Comparison of ENCODE assay signal across 1 cellular context in genomic region chr16:10833271-10833670, GRCh38.
TF ChIP-seq lines count a peak whose summit lies in the region.

No MANE protein-coding gene starts in this region.

TF ChIP-seq in GM12878, 131 proteins besides CTCF, POLR2A, EP300 and RAD21:
- no peak for TF ChIP-seq TBL1XR1 (IDR thresholded peaks at IDR 0.05; ENCODE audit: low read depth, low read length)
- TF ChIP-seq BCL3 (IDR thresholded peaks at IDR 0.05; ENCODE audit: borderline replicate concordance, insufficient read depth, low read depth, low read length, poor library complexity, severe bottlenecking) = no peak
- TF ChIP-seq NFXL1 (IDR thresholded peaks at IDR 0.05; ENCODE audit: borderline replicate concordance) = no peak
- TF ChIP-seq, protein P1, sequence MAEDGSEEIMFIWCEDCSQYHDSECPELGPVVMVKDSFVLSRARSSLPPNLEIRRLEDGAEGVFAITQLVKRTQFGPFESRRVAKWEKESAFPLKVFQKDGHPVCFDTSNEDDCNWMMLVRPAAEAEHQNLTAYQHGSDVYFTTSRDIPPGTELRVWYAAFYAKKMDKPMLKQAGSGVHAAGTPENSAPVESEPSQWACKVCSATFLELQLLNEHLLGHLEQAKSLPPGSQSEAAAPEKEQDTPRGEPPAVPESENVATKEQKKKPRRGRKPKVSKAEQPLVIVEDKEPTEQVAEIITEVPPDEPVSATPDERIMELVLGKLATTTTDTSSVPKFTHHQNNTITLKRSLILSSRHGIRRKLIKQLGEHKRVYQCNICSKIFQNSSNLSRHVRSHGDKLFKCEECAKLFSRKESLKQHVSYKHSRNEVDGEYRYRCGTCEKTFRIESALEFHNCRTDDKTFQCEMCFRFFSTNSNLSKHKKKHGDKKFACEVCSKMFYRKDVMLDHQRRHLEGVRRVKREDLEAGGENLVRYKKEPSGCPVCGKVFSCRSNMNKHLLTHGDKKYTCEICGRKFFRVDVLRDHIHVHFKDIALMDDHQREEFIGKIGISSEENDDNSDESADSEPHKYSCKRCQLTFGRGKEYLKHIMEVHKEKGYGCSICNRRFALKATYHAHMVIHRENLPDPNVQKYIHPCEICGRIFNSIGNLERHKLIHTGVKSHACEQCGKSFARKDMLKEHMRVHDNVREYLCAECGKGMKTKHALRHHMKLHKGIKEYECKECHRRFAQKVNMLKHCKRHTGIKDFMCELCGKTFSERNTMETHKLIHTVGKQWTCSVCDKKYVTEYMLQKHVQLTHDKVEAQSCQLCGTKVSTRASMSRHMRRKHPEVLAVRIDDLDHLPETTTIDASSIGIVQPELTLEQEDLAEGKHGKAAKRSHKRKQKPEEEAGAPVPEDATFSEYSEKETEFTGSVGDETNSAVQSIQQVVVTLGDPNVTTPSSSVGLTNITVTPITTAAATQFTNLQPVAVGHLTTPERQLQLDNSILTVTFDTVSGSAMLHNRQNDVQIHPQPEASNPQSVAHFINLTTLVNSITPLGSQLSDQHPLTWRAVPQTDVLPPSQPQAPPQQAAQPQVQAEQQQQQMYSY (CRISPR knock-in tag; IDR thresholded peaks at IDR 0.05) = no peak
- no peak for TF ChIP-seq ESRRA (IDR thresholded peaks at IDR 0.05; ENCODE audit: low read length)
- TF ChIP-seq SMAD1 (IDR thresholded peaks at IDR 0.05; ENCODE audit: low read depth, partially characterized antibody) = no peak
- no peak for TF ChIP-seq CHD1 (IDR thresholded peaks at IDR 0.05; ENCODE audit: low read depth, low read length)
- peak in 1 of 2 experiments; percentile 20; a peak in 1 of 4 replicates for TF ChIP-seq BHLHE40 (IDR thresholded peaks at IDR 0.05; ENCODE audit: borderline replicate concordance in 1 of 2, low read depth in 2 of 2, low read length in 1 of 2)
- no peak for TF ChIP-seq NRF1 (conservative IDR thresholded peaks at IDR 0.05; ENCODE audit: low read depth, low read length)
- no peak for TF ChIP-seq PAX5 (IDR thresholded peaks at IDR 0.05; ENCODE audit: borderline replicate concordance, low read depth, low read length)
- TF ChIP-seq IKZF1 (conservative IDR thresholded peaks at IDR 0.05) = peak; percentile 25; the same call in 1 of the 2 replicates
- TF ChIP-seq, protein P2, sequence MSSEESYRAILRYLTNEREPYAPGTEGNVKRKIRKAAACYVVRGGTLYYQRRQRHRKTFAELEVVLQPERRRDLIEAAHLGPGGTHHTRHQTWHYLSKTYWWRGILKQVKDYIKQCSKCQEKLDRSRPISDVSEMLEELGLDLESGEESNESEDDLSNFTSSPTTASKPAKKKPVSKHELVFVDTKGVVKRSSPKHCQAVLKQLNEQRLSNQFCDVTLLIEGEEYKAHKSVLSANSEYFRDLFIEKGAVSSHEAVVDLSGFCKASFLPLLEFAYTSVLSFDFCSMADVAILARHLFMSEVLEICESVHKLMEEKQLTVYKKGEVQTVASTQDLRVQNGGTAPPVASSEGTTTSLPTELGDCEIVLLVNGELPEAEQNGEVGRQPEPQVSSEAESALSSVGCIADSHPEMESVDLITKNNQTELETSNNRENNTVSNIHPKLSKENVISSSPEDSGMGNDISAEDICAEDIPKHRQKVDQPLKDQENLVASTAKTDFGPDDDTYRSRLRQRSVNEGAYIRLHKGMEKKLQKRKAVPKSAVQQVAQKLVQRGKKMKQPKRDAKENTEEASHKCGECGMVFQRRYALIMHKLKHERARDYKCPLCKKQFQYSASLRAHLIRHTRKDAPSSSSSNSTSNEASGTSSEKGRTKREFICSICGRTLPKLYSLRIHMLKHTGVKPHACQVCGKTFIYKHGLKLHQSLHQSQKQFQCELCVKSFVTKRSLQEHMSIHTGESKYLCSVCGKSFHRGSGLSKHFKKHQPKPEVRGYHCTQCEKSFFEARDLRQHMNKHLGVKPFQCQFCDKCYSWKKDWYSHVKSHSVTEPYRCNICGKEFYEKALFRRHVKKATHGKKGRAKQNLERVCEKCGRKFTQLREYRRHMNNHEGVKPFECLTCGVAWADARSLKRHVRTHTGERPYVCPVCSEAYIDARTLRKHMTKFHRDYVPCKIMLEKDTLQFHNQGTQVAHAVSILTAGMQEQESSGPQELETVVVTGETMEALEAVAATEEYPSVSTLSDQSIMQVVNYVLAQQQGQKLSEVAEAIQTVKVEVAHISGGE (CRISPR knock-in tag; IDR thresholded peaks at IDR 0.05) = no peak
- TF ChIP-seq, protein P3, sequence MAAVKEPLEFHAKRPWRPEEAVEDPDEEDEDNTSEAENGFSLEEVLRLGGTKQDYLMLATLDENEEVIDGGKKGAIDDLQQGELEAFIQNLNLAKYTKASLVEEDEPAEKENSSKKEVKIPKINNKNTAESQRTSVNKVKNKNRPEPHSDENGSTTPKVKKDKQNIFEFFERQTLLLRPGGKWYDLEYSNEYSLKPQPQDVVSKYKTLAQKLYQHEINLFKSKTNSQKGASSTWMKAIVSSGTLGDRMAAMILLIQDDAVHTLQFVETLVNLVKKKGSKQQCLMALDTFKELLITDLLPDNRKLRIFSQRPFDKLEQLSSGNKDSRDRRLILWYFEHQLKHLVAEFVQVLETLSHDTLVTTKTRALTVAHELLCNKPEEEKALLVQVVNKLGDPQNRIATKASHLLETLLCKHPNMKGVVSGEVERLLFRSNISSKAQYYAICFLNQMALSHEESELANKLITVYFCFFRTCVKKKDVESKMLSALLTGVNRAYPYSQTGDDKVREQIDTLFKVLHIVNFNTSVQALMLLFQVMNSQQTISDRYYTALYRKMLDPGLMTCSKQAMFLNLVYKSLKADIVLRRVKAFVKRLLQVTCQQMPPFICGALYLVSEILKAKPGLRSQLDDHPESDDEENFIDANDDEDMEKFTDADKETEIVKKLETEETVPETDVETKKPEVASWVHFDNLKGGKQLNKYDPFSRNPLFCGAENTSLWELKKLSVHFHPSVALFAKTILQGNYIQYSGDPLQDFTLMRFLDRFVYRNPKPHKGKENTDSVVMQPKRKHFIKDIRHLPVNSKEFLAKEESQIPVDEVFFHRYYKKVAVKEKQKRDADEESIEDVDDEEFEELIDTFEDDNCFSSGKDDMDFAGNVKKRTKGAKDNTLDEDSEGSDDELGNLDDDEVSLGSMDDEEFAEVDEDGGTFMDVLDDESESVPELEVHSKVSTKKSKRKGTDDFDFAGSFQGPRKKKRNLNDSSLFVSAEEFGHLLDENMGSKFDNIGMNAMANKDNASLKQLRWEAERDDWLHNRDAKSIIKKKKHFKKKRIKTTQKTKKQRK (IDR thresholded peaks at IDR 0.05; ENCODE audit: low read depth, low read length) = no peak
- TF ChIP-seq, protein P4, sequence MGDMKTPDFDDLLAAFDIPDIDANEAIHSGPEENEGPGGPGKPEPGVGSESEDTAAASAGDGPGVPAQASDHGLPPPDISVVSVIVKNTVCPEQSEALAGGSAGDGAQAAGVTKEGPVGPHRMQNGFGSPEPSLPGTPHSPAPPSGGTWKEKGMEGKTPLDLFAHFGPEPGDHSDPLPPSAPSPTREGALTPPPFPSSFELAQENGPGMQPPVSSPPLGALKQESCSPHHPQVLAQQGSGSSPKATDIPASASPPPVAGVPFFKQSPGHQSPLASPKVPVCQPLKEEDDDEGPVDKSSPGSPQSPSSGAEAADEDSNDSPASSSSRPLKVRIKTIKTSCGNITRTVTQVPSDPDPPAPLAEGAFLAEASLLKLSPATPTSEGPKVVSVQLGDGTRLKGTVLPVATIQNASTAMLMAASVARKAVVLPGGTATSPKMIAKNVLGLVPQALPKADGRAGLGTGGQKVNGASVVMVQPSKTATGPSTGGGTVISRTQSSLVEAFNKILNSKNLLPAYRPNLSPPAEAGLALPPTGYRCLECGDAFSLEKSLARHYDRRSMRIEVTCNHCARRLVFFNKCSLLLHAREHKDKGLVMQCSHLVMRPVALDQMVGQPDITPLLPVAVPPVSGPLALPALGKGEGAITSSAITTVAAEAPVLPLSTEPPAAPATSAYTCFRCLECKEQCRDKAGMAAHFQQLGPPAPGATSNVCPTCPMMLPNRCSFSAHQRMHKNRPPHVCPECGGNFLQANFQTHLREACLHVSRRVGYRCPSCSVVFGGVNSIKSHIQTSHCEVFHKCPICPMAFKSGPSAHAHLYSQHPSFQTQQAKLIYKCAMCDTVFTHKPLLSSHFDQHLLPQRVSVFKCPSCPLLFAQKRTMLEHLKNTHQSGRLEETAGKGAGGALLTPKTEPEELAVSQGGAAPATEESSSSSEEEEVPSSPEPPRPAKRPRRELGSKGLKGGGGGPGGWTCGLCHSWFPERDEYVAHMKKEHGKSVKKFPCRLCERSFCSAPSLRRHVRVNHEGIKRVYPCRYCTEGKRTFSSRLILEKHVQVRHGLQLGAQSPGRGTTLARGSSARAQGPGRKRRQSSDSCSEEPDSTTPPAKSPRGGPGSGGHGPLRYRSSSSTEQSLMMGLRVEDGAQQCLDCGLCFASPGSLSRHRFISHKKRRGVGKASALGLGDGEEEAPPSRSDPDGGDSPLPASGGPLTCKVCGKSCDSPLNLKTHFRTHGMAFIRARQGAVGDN (IDR thresholded peaks at IDR 0.05) = peak; percentile 71
- TF ChIP-seq, protein P5, sequence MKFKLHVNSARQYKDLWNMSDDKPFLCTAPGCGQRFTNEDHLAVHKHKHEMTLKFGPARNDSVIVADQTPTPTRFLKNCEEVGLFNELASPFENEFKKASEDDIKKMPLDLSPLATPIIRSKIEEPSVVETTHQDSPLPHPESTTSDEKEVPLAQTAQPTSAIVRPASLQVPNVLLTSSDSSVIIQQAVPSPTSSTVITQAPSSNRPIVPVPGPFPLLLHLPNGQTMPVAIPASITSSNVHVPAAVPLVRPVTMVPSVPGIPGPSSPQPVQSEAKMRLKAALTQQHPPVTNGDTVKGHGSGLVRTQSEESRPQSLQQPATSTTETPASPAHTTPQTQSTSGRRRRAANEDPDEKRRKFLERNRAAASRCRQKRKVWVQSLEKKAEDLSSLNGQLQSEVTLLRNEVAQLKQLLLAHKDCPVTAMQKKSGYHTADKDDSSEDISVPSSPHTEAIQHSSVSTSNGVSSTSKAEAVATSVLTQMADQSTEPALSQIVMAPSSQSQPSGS (IDR thresholded peaks at IDR 0.05; ENCODE audit: low read length) = no peak
- no peak for TF ChIP-seq CHD4 (IDR thresholded peaks at IDR 0.05)
- TF ChIP-seq, protein P6, sequence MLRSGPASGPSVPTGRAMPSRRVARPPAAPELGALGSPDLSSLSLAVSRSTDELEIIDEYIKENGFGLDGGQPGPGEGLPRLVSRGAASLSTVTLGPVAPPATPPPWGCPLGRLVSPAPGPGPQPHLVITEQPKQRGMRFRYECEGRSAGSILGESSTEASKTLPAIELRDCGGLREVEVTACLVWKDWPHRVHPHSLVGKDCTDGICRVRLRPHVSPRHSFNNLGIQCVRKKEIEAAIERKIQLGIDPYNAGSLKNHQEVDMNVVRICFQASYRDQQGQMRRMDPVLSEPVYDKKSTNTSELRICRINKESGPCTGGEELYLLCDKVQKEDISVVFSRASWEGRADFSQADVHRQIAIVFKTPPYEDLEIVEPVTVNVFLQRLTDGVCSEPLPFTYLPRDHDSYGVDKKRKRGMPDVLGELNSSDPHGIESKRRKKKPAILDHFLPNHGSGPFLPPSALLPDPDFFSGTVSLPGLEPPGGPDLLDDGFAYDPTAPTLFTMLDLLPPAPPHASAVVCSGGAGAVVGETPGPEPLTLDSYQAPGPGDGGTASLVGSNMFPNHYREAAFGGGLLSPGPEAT (IDR thresholded peaks at IDR 0.05; ENCODE audit: low read depth) = peak; percentile 59; the same call in 1 of the 2 replicates
- no peak for TF ChIP-seq KAT2A (conservative IDR thresholded peaks at IDR 0.05; ENCODE audit: control insufficient read depth, low read depth, low read length)
- TF ChIP-seq RUNX3 (IDR thresholded peaks at IDR 0.05; ENCODE audit: low read length) = peak; percentile 77
- no peak for TF ChIP-seq TAF1 (IDR thresholded peaks at IDR 0.05; ENCODE audit: borderline replicate concordance, low read depth, low read length)
- TF ChIP-seq DPF2 (IDR thresholded peaks at IDR 0.05) = no peak
- TF ChIP-seq YY1 (IDR thresholded peaks at IDR 0.05; ENCODE audit: low read depth, low read length) = 0 out of 2 replicates have a peak, but pooled peaks have one; percentile 14
- no peak for TF ChIP-seq RELA (IDR thresholded peaks at IDR 0.05; ENCODE audit: borderline replicate concordance, partially characterized antibody)
- no peak for TF ChIP-seq NFIC (IDR thresholded peaks at IDR 0.05; ENCODE audit: low read depth, low read length)
- peak in 1 of 2 experiments; percentile 66; a peak in 3 of 4 replicates for TF ChIP-seq IKZF2 (IDR thresholded peaks at IDR 0.05)
TF ChIP-seq in GM12878: peak in this region for 7.
